ENCODE assay signal across 8 cellular contexts in genomic region chr3:12841085-12841969, GRCh38. TPM values are rescaled to one million over a fixed set of nuclear protein-coding genes. Genes with fewer than 3 reads are reported as not detected.
A peak's percentile ranks its signal among the peaks of the same experiment; 100 is the strongest.
DNase-seq lines count a peak whose midpoint lies in the region; ATAC-seq, FAIRE-seq and TF ChIP-seq lines count a peak whose summit lies in the region.

RPL32 (minus strand) TSS chr3:12841565; CDS start chr3:12840237, 1,328 bp downstream.

- no peaks in the 10 kb centered on the region for H3K36me3 ChIP-seq in breast epithelium
- peaks cover 7 to 12% of the 10 kb centered on the region in 2 donors for H3K36me3 ChIP-seq in small intestine (ENCODE audit: control insufficient read depth in 2 of 2, insufficient read depth in 2 of 2, low read length in 2 of 2)

- H3K4me3 ChIP-seq in AG04450 (ENCODE audit: low read depth, low read length), result peak within 1 kb of the TSS; percentile 98
- peak within 1 kb of the TSS; percentile 80 to 98 (median 94) for H3K4me3 ChIP-seq in breast epithelium
- H3K4me3 ChIP-seq in small intestine (ENCODE audit: low read depth in 1 of 2, low read length in 2 of 2), result peak within 1 kb of the TSS; percentile 81 to 82

- WGBS in small intestine, 3 donors, result 0% methylated on average over 47 to 48 of the region's 48 CpGs

- DNase-seq in AG04450 (ENCODE audit: low read depth, low spot score), result peak; percentile 93
- DNase-seq in NCI-H2196 treated with DMSO at 0.1 percent for 48 hours (lab: John Stamatoyannopoulos, UW; ENCODE audit: unreplicated experiment), result peak; percentile 85
- peak; percentile 81 to 86 for DNase-seq in breast epithelium (ENCODE audit: low spot score in 2 of 2)
- DNase-seq in iPS-NIHi11 (ENCODE audit: low spot score), result peak; percentile 86
- peak; percentile 93 for DNase-seq in small intestine

- POLR2A ChIA-PET in AG04450 (lab: Yijun Ruan, JAX), result interaction anchor here (0.6 to 2.4 kb wide), 7 partner anchors 9 to 289 kb away, joined by 3 to 16 read pairs (median 6); no protein-coding TSS in a partner anchor

- peak; percentile 82 for TF ChIP-seq POLR2A in breast epithelium (IDR thresholded peaks at IDR 0.05)

- no peaks in the 10 kb centered on the region for H3K27me3 ChIP-seq in AG04450 (ENCODE audit: control insufficient read depth, insufficient read depth, low read length)
- no peaks in the 10 kb centered on the region for H3K27me3 ChIP-seq in breast epithelium
- H3K27me3 ChIP-seq in small intestine (ENCODE audit: control insufficient read depth in 2 of 2, insufficient read depth in 2 of 2, low read length in 2 of 2), result no peaks in the 10 kb centered on the region

- intact Hi-C loops in breast epithelium (cut with DNase I; ENCODE audit: low total_unique reads), result no loop called here

- H3K9me3 ChIP-seq in AG04450 (ENCODE audit: control insufficient read depth, insufficient read depth, low read length) (no peaks in the 10 kb centered on the region; the same call in 1 of the 2 replicates), breast epithelium (no peaks in the 10 kb centered on the region), small intestine (ENCODE audit: control insufficient read depth, low read depth) (no peaks in the 10 kb centered on the region)

- CTCF ChIA-PET in AG04450 (lab: Charles Lee), result interaction anchor here (0.6 to 2.8 kb wide), 32 partner anchors 8 to 357 kb away, joined by 3 to 28 read pairs (median 4); partner anchors contain the start of genes CAND2 and TSEN2

- H3K27ac ChIP-seq in AG04450 (ENCODE audit: low read depth, low read length) (peak within 1 kb of the TSS; percentile 87), VCaP (peak within 1 kb of the TSS; percentile 92), breast epithelium (peak within 1 kb of the TSS; percentile 93 to 97), small intestine (ENCODE audit: low read depth in 1 of 2, low read length in 1 of 2) (peak within 1 kb of the TSS; percentile 82 to 92)

- TF ChIP-seq CTCF in AG04450 (IDR thresholded peaks at IDR 0.05; ENCODE audit: low read depth, low read length) (peak; percentile 81), VCaP (conservative IDR thresholded peaks at IDR 0.05) (peak; percentile 96), breast epithelium (IDR thresholded peaks at IDR 0.05) (peak; percentile 69 to 88 (median 79))

- ATAC-seq in GM18873 (IDR thresholded peaks at IDR 0.05; ENCODE audit: low FRiP score, unreplicated experiment) (peak; percentile 75), HG03139 (IDR thresholded peaks at IDR 0.05; ENCODE audit: unreplicated experiment) (peak; percentile 84)

- H3K4me1 ChIP-seq in breast epithelium (peaks cover 0 to 13% of the 10 kb centered on the region in 2 donors), small intestine (ENCODE audit: control insufficient read depth in 2 of 2, insufficient read depth in 1 of 2, low read depth in 1 of 2, low read length in 1 of 2) (no peaks in the 10 kb centered on the region)

- FAIRE-seq in small intestine (lab: Jason Lieb, UNC), result no peak

RNA-seq across cellular contexts. Expression of gene RPL32, which starts in this region (rescaled TPM):
- polyA plus RNA-seq in AG04450 (2011; rRNA removed), result 3,211 and 3,269 TPM in 2 replicates
- polyA minus RNA-seq in AG04450 (2011; rRNA and poly(A)+ RNA removed), result 911 and 957 TPM in 2 replicates
- total RNA-seq in breast epithelium, result 1,000 to 10,000 TPM in 1 of 3 donors, 100 to 1,000 TPM in 2; 945 to 1,485 (median 950) TPM
- 1,000 to 10,000 TPM; 1,296 to 2,718 (median 2,379) TPM for polyA plus RNA-seq in small intestine

Comparison
In these comparisons a context has a peak if more than half of its experiments do, and no peak if none do; other contexts are left out.
1. Peak in every context shown above with its lines: DNase-seq, ATAC-seq, H3K4me3 ChIP-seq and H3K27ac ChIP-seq.